In genomic region chr3:114418107-114418506, GRCh38 we compare ENCODE assay signal across 9 cellular contexts.
DNase-seq lines count a peak whose midpoint lies in the region; ATAC-seq and TF ChIP-seq lines count a peak whose summit lies in the region.
"Had no signal": no experiment of that assay in that cellular context is flagged by ENCODE, and none has a peak within 500 bp of the region (broad histone marks: within the 10 kb centered on the region; RNA-seq: fewer than 3 reads in every experiment).

No MANE protein-coding gene starts in this region.

- CTCF ChIA-PET in mammary epithelial cell (lab: Charles Lee; ENCODE audit: low non-redundant PET), result interaction anchor here (0.6 to 1.1 kb wide), 6 partner anchors 9 to 177 kb away, joined by 3 to 16 read pairs (median 3); no protein-coding TSS in a partner anchor

- H3K36me3 ChIP-seq in mammary epithelial cell (ENCODE audit: insufficient read depth, low read length), result no peaks in the 10 kb centered on the region
- no peaks in the 10 kb centered on the region for H3K36me3 ChIP-seq in effector memory CD4-positive, alpha-beta T cell (ENCODE audit: control insufficient read depth, insufficient read depth, low read length)

- H3K27ac ChIP-seq in mammary epithelial cell (ENCODE audit: insufficient read depth, low read depth, low read length), result peak overlapping the region; percentile 58
- H3K27ac ChIP-seq in effector memory CD4-positive, alpha-beta T cell (ENCODE audit: insufficient read depth, low read length, poor library complexity, severe bottlenecking), result no peak overlapping the region

- peak overlapping the region in 1 of 3 experiments; percentile 8 for H3K4me3 ChIP-seq in mammary epithelial cell (replicated peaks in 1 of 3; ENCODE audit: insufficient read depth in 1 of 3, low read depth in 2 of 3, low read length in 3 of 3)
- H3K4me3 ChIP-seq in effector memory CD4-positive, alpha-beta T cell (ENCODE audit: insufficient read depth, low read depth, low read length, poor library complexity, severe bottlenecking), result no peak overlapping the region

- no peak overlapping the region for H3K9ac ChIP-seq in mammary epithelial cell (ENCODE audit: insufficient read depth, low read length)
- H3K9ac ChIP-seq: SK-N-SH had no signal

- H3K79me2 ChIP-seq in mammary epithelial cell (ENCODE audit: insufficient read depth, low read length), result no peaks in the 10 kb centered on the region

- H3K4me1 ChIP-seq in mammary epithelial cell (ENCODE audit: insufficient read depth, low read length), result peaks cover 10% of the 10 kb centered on the region
- no peaks in the 10 kb centered on the region for H3K4me1 ChIP-seq in effector memory CD4-positive, alpha-beta T cell (ENCODE audit: control insufficient read depth, insufficient read depth, low read length, poor library complexity, severe bottlenecking)

- no TSS peak for BruUV-seq in mammary epithelial cell (replicated peaks; lab: Mats Ljungman, UMichigan)

- H4K20me1 ChIP-seq in mammary epithelial cell (ENCODE audit: insufficient read depth, low read length), result no peaks in the 10 kb centered on the region

- peak overlapping the region; percentile 90 for H3K4me2 ChIP-seq in mammary epithelial cell (ENCODE audit: insufficient read depth, low read depth, low read length)
- H3K4me2 ChIP-seq: SK-N-SH had no signal

- no peaks in the 10 kb centered on the region for H3K27me3 ChIP-seq in mammary epithelial cell (ENCODE audit: insufficient read depth, low read length)
- H3K27me3 ChIP-seq in effector memory CD4-positive, alpha-beta T cell (replicated peaks; ENCODE audit: control insufficient read depth, insufficient read depth, low read length, poor library complexity, severe bottlenecking), result no peaks in the 10 kb centered on the region

- in situ Hi-C loops in mammary epithelial cell (cut with MboI; ENCODE audit: low sequenced_read_pairs in 2 of 2), result no loop called here

- peak; percentile 47 for DNase-seq in mammary epithelial cell
- no peak for DNase-seq in effector memory CD4-positive, alpha-beta T cell
- no peak for DNase-seq in NOMO-1 treated with dmso at 0.1 percent for 144 hours (lab: John Stamatoyannopoulos, UW; ENCODE audit: unreplicated experiment)
- DNase-seq in NCI-H510A treated with DMSO at 0.1 percent for 48 hours (lab: John Stamatoyannopoulos, UW), result no peak
- DNase-seq in activated CD4-positive, alpha-beta T cell treated with anti-CD3 and anti-CD28 coated beads for 48 hours, result no peak

- dilution Hi-C loops in mammary epithelial cell (cut with HindIII; ENCODE audit: low sequenced_read_pairs), result no loop called here

- peak; percentile 68 for ATAC-seq in GM18499 (IDR thresholded peaks at IDR 0.05; ENCODE audit: insufficient read depth, unreplicated experiment)
- ATAC-seq in GM19463 (IDR thresholded peaks at IDR 0.05; ENCODE audit: unreplicated experiment), result peak; percentile 79
- ATAC-seq in HG03066 (IDR thresholded peaks at IDR 0.05; ENCODE audit: low read depth, unreplicated experiment), result peak; percentile 78

- intact Hi-C loops in mammary epithelial cell (cut with micrococcal nuclease), result loop anchor here (1.0 kb wide), 3 partner anchors 31 to 55 kb away; no protein-coding TSS in a partner anchor

- peak overlapping the region; percentile 67 for H2AFZ ChIP-seq in mammary epithelial cell (ENCODE audit: low read depth, low read length)

- no peaks in the 10 kb centered on the region for H3K9me3 ChIP-seq in mammary epithelial cell (replicated peaks; ENCODE audit: insufficient read depth, low read length)
- no peaks in the 10 kb centered on the region for H3K9me3 ChIP-seq in effector memory CD4-positive, alpha-beta T cell (ENCODE audit: control insufficient read depth, low read length)
- H3K9me3 ChIP-seq: SK-N-SH had no signal

- no peak for TF ChIP-seq CTCF in mammary epithelial cell (conservative IDR thresholded peaks at IDR 0.05 in 1 of 2, IDR thresholded peaks at IDR 0.05 in 1 of 2; ENCODE audit: extremely low read depth in 1 of 2, insufficient read depth in 1 of 2, low read depth in 1 of 2, low read length in 2 of 2)
